In the genomic region with DNA sequence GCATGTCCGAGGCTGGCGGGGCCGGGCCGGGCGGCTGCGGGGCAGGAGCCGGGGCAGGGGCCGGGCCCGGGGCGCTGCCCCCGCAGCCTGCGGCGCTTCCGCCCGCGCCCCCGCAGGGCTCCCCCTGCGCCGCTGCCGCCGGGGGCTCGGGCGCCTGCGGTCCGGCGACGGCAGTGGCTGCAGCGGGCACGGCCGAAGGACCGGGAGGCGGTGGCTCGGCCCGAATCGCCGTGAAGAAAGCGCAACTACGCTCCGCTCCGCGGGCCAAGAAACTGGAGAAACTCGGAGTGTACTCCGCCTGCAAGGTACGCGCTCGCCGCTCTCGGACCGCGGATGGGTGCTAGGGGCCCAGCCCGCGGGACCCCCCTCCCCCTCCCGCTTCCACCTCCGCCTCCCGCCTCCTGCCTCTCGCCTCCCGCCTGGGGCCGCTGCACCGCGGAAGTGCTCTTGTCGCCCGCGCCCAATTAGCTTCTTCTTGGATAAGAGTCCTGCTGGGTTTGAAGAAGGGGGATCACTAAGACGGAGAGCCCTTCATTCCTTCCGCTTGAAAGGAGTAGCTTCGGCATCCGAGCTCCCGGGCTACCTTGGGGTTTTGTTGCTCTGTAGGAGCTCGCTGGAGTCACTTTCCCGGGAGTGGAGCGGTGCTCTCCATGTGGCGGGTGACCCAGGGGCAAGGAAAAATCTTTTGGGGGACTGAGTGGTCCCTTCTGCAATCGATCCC, we compare ENCODE assay signal across 1 cellular context.
TF ChIP-seq lines count a peak whose summit lies in the region.

No MANE protein-coding gene starts in this region.

TF ChIP-seq in GM12878, 131 proteins besides CTCF, POLR2A, EP300 and RAD21 (continued from another document):
- TF ChIP-seq, protein P1, sequence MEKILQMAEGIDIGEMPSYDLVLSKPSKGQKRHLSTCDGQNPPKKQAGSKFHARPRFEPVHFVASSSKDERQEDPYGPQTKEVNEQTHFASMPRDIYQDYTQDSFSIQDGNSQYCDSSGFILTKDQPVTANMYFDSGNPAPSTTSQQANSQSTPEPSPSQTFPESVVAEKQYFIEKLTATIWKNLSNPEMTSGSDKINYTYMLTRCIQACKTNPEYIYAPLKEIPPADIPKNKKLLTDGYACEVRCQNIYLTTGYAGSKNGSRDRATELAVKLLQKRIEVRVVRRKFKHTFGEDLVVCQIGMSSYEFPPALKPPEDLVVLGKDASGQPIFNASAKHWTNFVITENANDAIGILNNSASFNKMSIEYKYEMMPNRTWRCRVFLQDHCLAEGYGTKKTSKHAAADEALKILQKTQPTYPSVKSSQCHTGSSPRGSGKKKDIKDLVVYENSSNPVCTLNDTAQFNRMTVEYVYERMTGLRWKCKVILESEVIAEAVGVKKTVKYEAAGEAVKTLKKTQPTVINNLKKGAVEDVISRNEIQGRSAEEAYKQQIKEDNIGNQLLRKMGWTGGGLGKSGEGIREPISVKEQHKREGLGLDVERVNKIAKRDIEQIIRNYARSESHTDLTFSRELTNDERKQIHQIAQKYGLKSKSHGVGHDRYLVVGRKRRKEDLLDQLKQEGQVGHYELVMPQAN (conservative IDR thresholded peaks at IDR 0.05): no peak
- TF ChIP-seq RB1 (IDR thresholded peaks at IDR 0.05; ENCODE audit: borderline replicate concordance) (no peak), ZNF207 (IDR thresholded peaks at IDR 0.05; ENCODE audit: borderline replicate concordance) (no peak), EED (IDR thresholded peaks at IDR 0.05; ENCODE audit: low read depth) (no peak; the same call in 1 of the 2 replicates), CHD2 (IDR thresholded peaks at IDR 0.05; ENCODE audit: borderline replicate concordance, low read depth, low read length) (peak; percentile 50; the same call in 1 of the 2 replicates), SMC3 (IDR thresholded peaks at IDR 0.05; ENCODE audit: borderline replicate concordance, low read length) (no peak), SPI1 (IDR thresholded peaks at IDR 0.05; ENCODE audit: borderline replicate concordance, insufficient read depth, low read depth, low read length) (peak; percentile 7; the same call in 1 of the 2 replicates), HDAC6 (IDR thresholded peaks at IDR 0.05; ENCODE audit: unreplicated experiment) (no peak), TCF12 (IDR thresholded peaks at IDR 0.05; ENCODE audit: low read depth, low read length) (peak; percentile 10; the same call in 1 of the 2 replicates), RAD51 (IDR thresholded peaks at IDR 0.05) (no peak), IKZF2 (IDR thresholded peaks at IDR 0.05) (peak; percentile 64 to 72; a peak in 3 of 4 replicates), RUNX3 (IDR thresholded peaks at IDR 0.05; ENCODE audit: low read length) (no peak), PML (IDR thresholded peaks at IDR 0.05; ENCODE audit: low read length) (no peak), SIX5 (IDR thresholded peaks at IDR 0.05; ENCODE audit: low read depth, low read length, severe bottlenecking) (no peak), MYB (IDR thresholded peaks at IDR 0.05; ENCODE audit: borderline replicate concordance, low read depth, low read length) (no peak), RELA (IDR thresholded peaks at IDR 0.05; ENCODE audit: borderline replicate concordance, partially characterized antibody) (no peak), DPF2 (IDR thresholded peaks at IDR 0.05) (no peak), STAT3 (IDR thresholded peaks at IDR 0.05; ENCODE audit: low read depth, low read length) (no peak), KDM1A (IDR thresholded peaks at IDR 0.05; ENCODE audit: borderline replicate concordance) (0 out of 2 replicates have a peak, but pooled peaks have one; percentile 19), SMARCA5 (IDR thresholded peaks at IDR 0.05) (peak; percentile 90; the same call in 1 of the 2 replicates), SP1 (IDR thresholded peaks at IDR 0.05; ENCODE audit: low read depth, low read length) (no peak), SUZ12 (IDR thresholded peaks at IDR 0.05; ENCODE audit: unreplicated experiment) (no peak), TARDBP (IDR thresholded peaks at IDR 0.05; ENCODE audit: borderline replicate concordance) (peak; percentile 33), ZZZ3 (IDR thresholded peaks at IDR 0.05; ENCODE audit: control insufficient read depth, insufficient read length, low read depth) (no peak), FOS (IDR thresholded peaks at IDR 0.05; ENCODE audit: borderline replicate concordance, extremely low read depth, insufficient read length) (no peak), GATAD2B (conservative IDR thresholded peaks at IDR 0.05; ENCODE audit: low read depth) (peak; percentile 28; the same call in 1 of the 2 replicates), CREM (IDR thresholded peaks at IDR 0.05; ENCODE audit: low read depth) (no peak; the same call in 1 of the 2 replicates), NR2F1 (conservative IDR thresholded peaks at IDR 0.05) (no peak), ESRRA (IDR thresholded peaks at IDR 0.05; ENCODE audit: low read length) (no peak), NFYA (IDR thresholded peaks at IDR 0.05; ENCODE audit: borderline replicate concordance, low read depth, low read length) (no peak), SIN3A (IDR thresholded peaks at IDR 0.05; ENCODE audit: low read depth, low read length) (no peak), BACH1 (IDR thresholded peaks at IDR 0.05; ENCODE audit: borderline replicate concordance) (0 out of 2 replicates have a peak, but pooled peaks have one; percentile 46), RBBP5 (conservative IDR thresholded peaks at IDR 0.05) (no peak), BCL11A (IDR thresholded peaks at IDR 0.05; ENCODE audit: low read depth, low read length) (no peak), TBL1XR1 (IDR thresholded peaks at IDR 0.05; ENCODE audit: low read depth, low read length) (no peak), NRF1 (conservative IDR thresholded peaks at IDR 0.05; ENCODE audit: low read depth, low read length) (no peak), MEF2A (IDR thresholded peaks at IDR 0.05; ENCODE audit: insufficient read depth, low read depth, low read length) (no peak), POU2F2 (IDR thresholded peaks at IDR 0.05; ENCODE audit: borderline replicate concordance, low read depth, low read length) (no peak), FOXK2 (IDR thresholded peaks at IDR 0.05) (no peak), BHLHE40 (IDR thresholded peaks at IDR 0.05; ENCODE audit: borderline replicate concordance in 1 of 2, low read depth in 2 of 2, low read length in 1 of 2) (0 out of 4 replicates have a peak, but pooled peaks of 1 of the 2 experiments have one; percentile 7), MXI1 (IDR thresholded peaks at IDR 0.05; ENCODE audit: low read depth, low read length) (0 out of 2 replicates have a peak, but pooled peaks have one; percentile 39)
- TF ChIP-seq, protein P2, sequence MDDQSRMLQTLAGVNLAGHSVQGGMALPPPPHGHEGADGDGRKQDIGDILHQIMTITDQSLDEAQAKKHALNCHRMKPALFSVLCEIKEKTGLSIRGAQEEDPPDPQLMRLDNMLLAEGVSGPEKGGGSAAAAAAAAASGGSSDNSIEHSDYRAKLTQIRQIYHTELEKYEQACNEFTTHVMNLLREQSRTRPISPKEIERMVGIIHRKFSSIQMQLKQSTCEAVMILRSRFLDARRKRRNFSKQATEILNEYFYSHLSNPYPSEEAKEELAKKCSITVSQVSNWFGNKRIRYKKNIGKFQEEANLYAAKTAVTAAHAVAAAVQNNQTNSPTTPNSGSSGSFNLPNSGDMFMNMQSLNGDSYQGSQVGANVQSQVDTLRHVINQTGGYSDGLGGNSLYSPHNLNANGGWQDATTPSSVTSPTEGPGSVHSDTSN (IDR thresholded peaks at IDR 0.05; ENCODE audit: insufficient replicate concordance, low read depth, low read length): no peak
- TF ChIP-seq, protein P3, sequence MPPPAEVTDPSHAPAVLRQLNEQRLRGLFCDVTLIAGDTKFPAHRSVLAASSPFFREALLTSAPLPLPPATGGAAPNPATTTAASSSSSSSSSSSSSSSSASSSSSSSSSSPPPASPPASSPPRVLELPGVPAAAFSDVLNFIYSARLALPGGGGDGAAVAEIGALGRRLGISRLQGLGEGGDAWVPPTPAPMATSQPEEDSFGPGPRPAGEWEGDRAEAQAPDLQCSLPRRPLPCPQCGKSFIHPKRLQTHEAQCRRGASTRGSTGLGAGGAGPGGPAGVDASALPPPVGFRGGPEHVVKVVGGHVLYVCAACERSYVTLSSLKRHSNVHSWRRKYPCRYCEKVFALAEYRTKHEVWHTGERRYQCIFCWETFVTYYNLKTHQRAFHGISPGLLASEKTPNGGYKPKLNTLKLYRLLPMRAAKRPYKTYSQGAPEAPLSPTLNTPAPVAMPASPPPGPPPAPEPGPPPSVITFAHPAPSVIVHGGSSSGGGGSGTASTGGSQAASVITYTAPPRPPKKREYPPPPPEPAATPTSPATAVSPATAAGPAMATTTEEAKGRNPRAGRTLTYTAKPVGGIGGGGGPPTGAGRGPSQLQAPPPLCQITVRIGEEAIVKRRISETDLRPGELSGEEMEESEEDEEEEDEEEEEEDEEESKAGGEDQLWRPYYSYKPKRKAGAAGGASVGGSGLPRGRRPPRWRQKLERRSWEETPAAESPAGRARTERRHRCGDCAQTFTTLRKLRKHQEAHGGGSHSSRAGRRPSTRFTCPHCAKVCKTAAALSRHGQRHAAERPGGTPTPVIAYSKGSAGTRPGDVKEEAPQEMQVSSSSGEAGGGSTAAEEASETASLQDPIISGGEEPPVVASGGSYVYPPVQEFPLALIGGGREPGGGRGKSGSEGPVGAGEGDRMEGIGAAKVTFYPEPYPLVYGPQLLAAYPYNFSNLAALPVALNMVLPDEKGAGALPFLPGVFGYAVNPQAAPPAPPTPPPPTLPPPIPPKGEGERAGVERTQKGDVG (CRISPR knock-in tag; IDR thresholded peaks at IDR 0.05): no peak
- TF ChIP-seq, protein P4, sequence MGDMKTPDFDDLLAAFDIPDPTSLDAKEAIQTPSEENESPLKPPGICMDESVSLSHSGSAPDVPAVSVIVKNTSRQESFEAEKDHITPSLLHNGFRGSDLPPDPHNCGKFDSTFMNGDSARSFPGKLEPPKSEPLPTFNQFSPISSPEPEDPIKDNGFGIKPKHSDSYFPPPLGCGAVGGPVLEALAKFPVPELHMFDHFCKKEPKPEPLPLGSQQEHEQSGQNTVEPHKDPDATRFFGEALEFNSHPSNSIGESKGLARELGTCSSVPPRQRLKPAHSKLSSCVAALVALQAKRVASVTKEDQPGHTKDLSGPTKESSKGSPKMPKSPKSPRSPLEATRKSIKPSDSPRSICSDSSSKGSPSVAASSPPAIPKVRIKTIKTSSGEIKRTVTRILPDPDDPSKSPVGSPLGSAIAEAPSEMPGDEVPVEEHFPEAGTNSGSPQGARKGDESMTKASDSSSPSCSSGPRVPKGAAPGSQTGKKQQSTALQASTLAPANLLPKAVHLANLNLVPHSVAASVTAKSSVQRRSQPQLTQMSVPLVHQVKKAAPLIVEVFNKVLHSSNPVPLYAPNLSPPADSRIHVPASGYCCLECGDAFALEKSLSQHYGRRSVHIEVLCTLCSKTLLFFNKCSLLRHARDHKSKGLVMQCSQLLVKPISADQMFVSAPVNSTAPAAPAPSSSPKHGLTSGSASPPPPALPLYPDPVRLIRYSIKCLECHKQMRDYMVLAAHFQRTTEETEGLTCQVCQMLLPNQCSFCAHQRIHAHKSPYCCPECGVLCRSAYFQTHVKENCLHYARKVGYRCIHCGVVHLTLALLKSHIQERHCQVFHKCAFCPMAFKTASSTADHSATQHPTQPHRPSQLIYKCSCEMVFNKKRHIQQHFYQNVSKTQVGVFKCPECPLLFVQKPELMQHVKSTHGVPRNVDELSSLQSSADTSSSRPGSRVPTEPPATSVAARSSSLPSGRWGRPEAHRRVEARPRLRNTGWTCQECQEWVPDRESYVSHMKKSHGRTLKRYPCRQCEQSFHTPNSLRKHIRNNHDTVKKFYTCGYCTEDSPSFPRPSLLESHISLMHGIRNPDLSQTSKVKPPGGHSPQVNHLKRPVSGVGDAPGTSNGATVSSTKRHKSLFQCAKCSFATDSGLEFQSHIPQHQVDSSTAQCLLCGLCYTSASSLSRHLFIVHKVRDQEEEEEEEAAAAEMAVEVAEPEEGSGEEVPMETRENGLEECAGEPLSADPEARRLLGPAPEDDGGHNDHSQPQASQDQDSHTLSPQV (IDR thresholded peaks at IDR 0.05): no peak
- TF ChIP-seq, protein P5, sequence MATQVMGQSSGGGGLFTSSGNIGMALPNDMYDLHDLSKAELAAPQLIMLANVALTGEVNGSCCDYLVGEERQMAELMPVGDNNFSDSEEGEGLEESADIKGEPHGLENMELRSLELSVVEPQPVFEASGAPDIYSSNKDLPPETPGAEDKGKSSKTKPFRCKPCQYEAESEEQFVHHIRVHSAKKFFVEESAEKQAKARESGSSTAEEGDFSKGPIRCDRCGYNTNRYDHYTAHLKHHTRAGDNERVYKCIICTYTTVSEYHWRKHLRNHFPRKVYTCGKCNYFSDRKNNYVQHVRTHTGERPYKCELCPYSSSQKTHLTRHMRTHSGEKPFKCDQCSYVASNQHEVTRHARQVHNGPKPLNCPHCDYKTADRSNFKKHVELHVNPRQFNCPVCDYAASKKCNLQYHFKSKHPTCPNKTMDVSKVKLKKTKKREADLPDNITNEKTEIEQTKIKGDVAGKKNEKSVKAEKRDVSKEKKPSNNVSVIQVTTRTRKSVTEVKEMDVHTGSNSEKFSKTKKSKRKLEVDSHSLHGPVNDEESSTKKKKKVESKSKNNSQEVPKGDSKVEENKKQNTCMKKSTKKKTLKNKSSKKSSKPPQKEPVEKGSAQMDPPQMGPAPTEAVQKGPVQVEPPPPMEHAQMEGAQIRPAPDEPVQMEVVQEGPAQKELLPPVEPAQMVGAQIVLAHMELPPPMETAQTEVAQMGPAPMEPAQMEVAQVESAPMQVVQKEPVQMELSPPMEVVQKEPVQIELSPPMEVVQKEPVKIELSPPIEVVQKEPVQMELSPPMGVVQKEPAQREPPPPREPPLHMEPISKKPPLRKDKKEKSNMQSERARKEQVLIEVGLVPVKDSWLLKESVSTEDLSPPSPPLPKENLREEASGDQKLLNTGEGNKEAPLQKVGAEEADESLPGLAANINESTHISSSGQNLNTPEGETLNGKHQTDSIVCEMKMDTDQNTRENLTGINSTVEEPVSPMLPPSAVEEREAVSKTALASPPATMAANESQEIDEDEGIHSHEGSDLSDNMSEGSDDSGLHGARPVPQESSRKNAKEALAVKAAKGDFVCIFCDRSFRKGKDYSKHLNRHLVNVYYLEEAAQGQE (IDR thresholded peaks at IDR 0.05; ENCODE audit: low read depth, low read length): no peak
- TF ChIP-seq, protein P6, sequence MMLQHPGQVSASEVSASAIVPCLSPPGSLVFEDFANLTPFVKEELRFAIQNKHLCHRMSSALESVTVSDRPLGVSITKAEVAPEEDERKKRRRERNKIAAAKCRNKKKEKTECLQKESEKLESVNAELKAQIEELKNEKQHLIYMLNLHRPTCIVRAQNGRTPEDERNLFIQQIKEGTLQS (IDR thresholded peaks at IDR 0.05; ENCODE audit: borderline replicate concordance, extremely low read depth, low read depth, low read length): no peak
- TF ChIP-seq, protein P7, sequence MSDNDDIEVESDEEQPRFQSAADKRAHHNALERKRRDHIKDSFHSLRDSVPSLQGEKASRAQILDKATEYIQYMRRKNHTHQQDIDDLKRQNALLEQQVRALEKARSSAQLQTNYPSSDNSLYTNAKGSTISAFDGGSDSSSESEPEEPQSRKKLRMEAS (IDR thresholded peaks at IDR 0.05; ENCODE audit: low read depth, low read length): no peak
